8 cellular contexts compared by ENCODE assay signal in genomic region chr16:88437367-88437964, GRCh38. TPM values are rescaled to one million over a fixed set of nuclear protein-coding genes. Genes with fewer than 3 reads are reported as not detected.
DNase-seq lines count a peak whose midpoint lies in the region; ATAC-seq, FAIRE-seq and TF ChIP-seq lines count a peak whose summit lies in the region.

No MANE protein-coding gene starts in this region.

- no peak overlapping the region for H3K4me3 ChIP-seq in GM12865 (ENCODE audit: low read depth, low read length)
- no peak overlapping the region for H3K4me3 ChIP-seq in endothelial cell of umbilical vein (replicated peaks in 1 of 3; ENCODE audit: insufficient read depth in 1 of 3, low read depth in 1 of 3, low read length in 3 of 3)

- H4K20me1 ChIP-seq in endothelial cell of umbilical vein (replicated peaks; ENCODE audit: control insufficient read depth, extremely low read depth, insufficient read depth, low read length), result no peaks in the 10 kb centered on the region

- no peak overlapping the region for H2AFZ ChIP-seq in endothelial cell of umbilical vein (ENCODE audit: low read depth, low read length)

- no peaks in the 10 kb centered on the region for H3K79me2 ChIP-seq in endothelial cell of umbilical vein (ENCODE audit: control insufficient read depth, insufficient read depth, low read length)

- H3K9ac ChIP-seq in endothelial cell of umbilical vein (replicated peaks; ENCODE audit: extremely low read depth, insufficient read depth, low read length), result no peak overlapping the region

- H3K4me2 ChIP-seq in endothelial cell of umbilical vein (ENCODE audit: insufficient read depth, low read length), result no peak overlapping the region

- TF ChIP-seq CTCF in GM12865 (IDR thresholded peaks at IDR 0.05; ENCODE audit: insufficient read depth, low read depth, low read length, missing control alignments) (peak; percentile 85), endothelial cell of umbilical vein (IDR thresholded peaks at IDR 0.05; ENCODE audit: extremely low read depth in 1 of 2, insufficient read depth in 1 of 2, low read depth in 1 of 2, low read length in 2 of 2) (peak; percentile 79 to 94)

- BruUV-seq in endothelial cell of umbilical vein (replicated peaks; lab: Mats Ljungman, UMichigan), result no TSS peak

- H3K27ac ChIP-seq in endothelial cell of umbilical vein (ENCODE audit: insufficient read depth, low read depth, low read length), result no peak overlapping the region

- no peak for TF ChIP-seq POLR2A in endothelial cell of umbilical vein (IDR thresholded peaks at IDR 0.05; ENCODE audit: low read depth, low read length)

- FAIRE-seq in endothelial cell of umbilical vein (lab: Jason Lieb, UNC), result no peak

- intact Hi-C loops in endothelial cell of umbilical vein (cut with micrococcal nuclease), result loop anchor here (2.0 to 10.0 kb wide), 2 partner anchors 413 to 481 kb away; no protein-coding TSS in a partner anchor

- H3K36me3 ChIP-seq in endothelial cell of umbilical vein (ENCODE audit: control insufficient read depth in 2 of 2, extremely low read depth in 1 of 2, insufficient read depth in 2 of 2, low read length in 2 of 2), result no peaks in the 10 kb centered on the region

- ATAC-seq in HG02610 (IDR thresholded peaks at IDR 0.05; ENCODE audit: unreplicated experiment) (no peak), HG03571 (IDR thresholded peaks at IDR 0.05; ENCODE audit: unreplicated experiment) (no peak)

- H3K4me1 ChIP-seq in endothelial cell of umbilical vein (ENCODE audit: control insufficient read depth, extremely low read depth, insufficient read depth, low read length), result no peaks in the 10 kb centered on the region

- dilution Hi-C loops in endothelial cell of umbilical vein (cut with MboI; ENCODE audit: extremely low pct_ligation_motif_present, low sequenced_read_pairs), result no loop called here

- DNase-seq in GM12865 (ENCODE audit: low read depth) (peak; percentile 59), NCI-H2171 treated with DMSO at 0.1 percent for 48 hours (lab: John Stamatoyannopoulos, UW) (peak; percentile 34), endothelial cell of umbilical vein (ENCODE audit: low read depth, low spot score) (peak; percentile 17), occipital lobe (lab: John Stamatoyannopoulos, UW) (peak; percentile 26), GOT3 (lab: John Stamatoyannopoulos, UW) (no peak)
- DNase-seq in activated CD8-positive, alpha-beta memory T cell treated with anti-CD3 and anti-CD28 coated beads for 48 hours (ENCODE audit: low read depth in 2 of 3, low spot score in 2 of 3), result peak in 2 of 3 experiments; percentile 44 to 68

- no peaks in the 10 kb centered on the region for H3K9me1 ChIP-seq in endothelial cell of umbilical vein (replicated peaks; ENCODE audit: control insufficient read depth, extremely low read depth, insufficient read depth, low read length)

- POLR2A ChIA-PET in endothelial cell of umbilical vein (lab: Charles Lee), result no interaction called here

- H3K27me3 ChIP-seq in endothelial cell of umbilical vein (ENCODE audit: control insufficient read depth in 2 of 2, insufficient read depth in 2 of 2, low read length in 2 of 2), result no peaks in the 10 kb centered on the region

- CTCF ChIA-PET in endothelial cell of umbilical vein (lab: Charles Lee), result interaction anchor here (0.6 to 2.6 kb wide), 27 partner anchors 8 to 659 kb away, joined by 3 to 14 read pairs (median 4); partner anchors contain the start of genes ZC3H18 and ZFPM1

- no peaks in the 10 kb centered on the region for H3K9me3 ChIP-seq in endothelial cell of umbilical vein (replicated peaks; ENCODE audit: control insufficient read depth, insufficient read depth, low read length)

TF ChIP-seq in endothelial cell of umbilical vein, 7 proteins besides CTCF, POLR2A, EP300 and RAD21:
- TF ChIP-seq JUN (IDR thresholded peaks at IDR 0.05; ENCODE audit: borderline replicate concordance, insufficient read depth, insufficient read length, low read depth) (no peak), POLR2AphosphoS5 (IDR thresholded peaks at IDR 0.05; ENCODE audit: insufficient read depth, low read depth, low read length) (no peak), MYC (IDR thresholded peaks at IDR 0.05; ENCODE audit: low read depth, low read length) (no peak), EZH2 (IDR thresholded peaks at IDR 0.05; ENCODE audit: borderline replicate concordance, low read depth, low read length, severe bottlenecking) (no peak), FOS (IDR thresholded peaks at IDR 0.05; ENCODE audit: borderline replicate concordance, insufficient read depth, low read length) (no peak), MAX (IDR thresholded peaks at IDR 0.05; ENCODE audit: insufficient read depth, insufficient read length) (no peak), GATA2 (IDR thresholded peaks at IDR 0.05; ENCODE audit: insufficient read depth, insufficient read length, low read depth, low read length) (no peak)

RNA-seq across cellular contexts. Expression of gene ZFPM1, which starts 15.6 kb away (rescaled TPM):
- total RNA-seq in endothelial cell of umbilical vein, result 7.5 and 8.2 TPM in 2 replicates
- polyA plus RNA-seq in endothelial cell of umbilical vein, result 0.37 and 0.72 TPM in 2 replicates
- polyA plus RNA-seq in endothelial cell of umbilical vein (2011; cell fraction: cytosol; rRNA removed), result 0.40 and 0.87 TPM in 2 replicates
- 1.8 and 2.1 TPM in 2 replicates for polyA plus RNA-seq in endothelial cell of umbilical vein (2011; cell fraction: nucleus; rRNA removed)
- polyA plus RNA-seq in endothelial cell of umbilical vein (2012), result 2.3 and 5.3 TPM in 2 replicates
- 0.36 and 0.66 TPM in 2 replicates for polyA minus RNA-seq in endothelial cell of umbilical vein
- polyA minus RNA-seq in endothelial cell of umbilical vein (2011; cell fraction: cytosol; rRNA and poly(A)+ RNA removed), result 2.8 TPM
- polyA minus RNA-seq in endothelial cell of umbilical vein (2011; cell fraction: nucleus; rRNA and poly(A)+ RNA removed), result 1.4 and 4.4 TPM in 2 replicates
- total RNA-seq in occipital lobe, result 1.2 TPM

RNA-seq across cellular contexts. Expression of gene ZNF469, which starts 54.7 kb away (rescaled TPM):
- 5.7 and 6.3 TPM in 2 replicates for total RNA-seq in endothelial cell of umbilical vein
- polyA plus RNA-seq in endothelial cell of umbilical vein, result 0.90 and 1.1 TPM in 2 replicates
- 0.87 and 1.1 TPM in 2 replicates for polyA plus RNA-seq in endothelial cell of umbilical vein (2011; cell fraction: cytosol; rRNA removed)
- 1.1 TPM in 2 replicates for polyA plus RNA-seq in endothelial cell of umbilical vein (2011; cell fraction: nucleus; rRNA removed)
- 2.7 and 4.8 TPM in 2 replicates for polyA plus RNA-seq in endothelial cell of umbilical vein (2012)
- 1.2 and 1.8 TPM in 2 replicates for polyA minus RNA-seq in endothelial cell of umbilical vein
- polyA minus RNA-seq in endothelial cell of umbilical vein (2011; cell fraction: cytosol; rRNA and poly(A)+ RNA removed), result not detected
- polyA minus RNA-seq in endothelial cell of umbilical vein (2011; cell fraction: nucleus; rRNA and poly(A)+ RNA removed), result 1.2 and 2.2 TPM in 2 replicates
- total RNA-seq in occipital lobe, result 0.31 TPM
